8 cellular contexts compared by ENCODE assay signal in genomic region chr14:73788871-73789590, GRCh38.
DNase-seq lines count a peak whose midpoint lies in the region; ATAC-seq and TF ChIP-seq lines count a peak whose summit lies in the region.

No MANE protein-coding gene starts in this region.

- H3K4me3 ChIP-seq in lower lobe of right lung, result peak overlapping the region; percentile 74
- no peak overlapping the region for H3K4me3 ChIP-seq in stomach

- no peaks in the 10 kb centered on the region for H3K36me3 ChIP-seq in lower lobe of right lung
- no peaks in the 10 kb centered on the region for H3K36me3 ChIP-seq in stomach

- 58 to 68% (median 59%) methylated on average over 5 of the region's 5 CpGs for WGBS in stomach, 5 donors

- TF ChIP-seq POLR2A in stomach (IDR thresholded peaks at IDR 0.05), result no peak

- DNase-seq in M059J (ENCODE audit: low read depth) (peak; percentile 25), amniotic epithelial cell (ENCODE audit: low read depth) (peak; percentile 69), lower lobe of right lung (no peak), stomach (no peak), retina (no peak), RPMI8226 (no peak)

- no peak for TF ChIP-seq EP300 in stomach (IDR thresholded peaks at IDR 0.05)

- H3K27ac ChIP-seq in lower lobe of right lung (peak overlapping the region; percentile 99), stomach (peak overlapping the region; percentile 68 to 100 (median 98))

- H3K27me3 ChIP-seq in lower lobe of right lung (ENCODE audit: low read depth) (no peaks in the 10 kb centered on the region), stomach (no peaks in the 10 kb centered on the region)

- H3K4me1 ChIP-seq in lower lobe of right lung (peaks cover 54% of the 10 kb centered on the region), stomach (peaks cover 46 to 67% (median 59%) of the 10 kb centered on the region in 4 donors)

- ATAC-seq in lower lobe of right lung (no peak), HG03520 (IDR thresholded peaks at IDR 0.05; ENCODE audit: unreplicated experiment) (no peak), HG03135 (IDR thresholded peaks at IDR 0.05; ENCODE audit: unreplicated experiment) (no peak)

- TF ChIP-seq CTCF in lower lobe of right lung (IDR thresholded peaks at IDR 0.05) (no peak), stomach (IDR thresholded peaks at IDR 0.05) (no peak)

- no peaks in the 10 kb centered on the region for H3K9me3 ChIP-seq in lower lobe of right lung
- H3K9me3 ChIP-seq in stomach, result no peaks in the 10 kb centered on the region

- intact Hi-C loops in lower lobe of right lung (cut with DNase I), result no loop called here
- intact Hi-C loops in stomach (cut with DNase I; ENCODE audit: low total_unique reads), result no loop called here

Comparison
In these comparisons a context has a peak if more than half of its experiments do, and no peak if none do; other contexts are left out.
1. DNase-seq: peak in M059J (single experiment) and amniotic epithelial cell (single experiment); none in lower lobe of right lung (single experiment), stomach (single experiment), retina (single experiment) and RPMI8226 (single experiment).